In the genomic region with DNA sequence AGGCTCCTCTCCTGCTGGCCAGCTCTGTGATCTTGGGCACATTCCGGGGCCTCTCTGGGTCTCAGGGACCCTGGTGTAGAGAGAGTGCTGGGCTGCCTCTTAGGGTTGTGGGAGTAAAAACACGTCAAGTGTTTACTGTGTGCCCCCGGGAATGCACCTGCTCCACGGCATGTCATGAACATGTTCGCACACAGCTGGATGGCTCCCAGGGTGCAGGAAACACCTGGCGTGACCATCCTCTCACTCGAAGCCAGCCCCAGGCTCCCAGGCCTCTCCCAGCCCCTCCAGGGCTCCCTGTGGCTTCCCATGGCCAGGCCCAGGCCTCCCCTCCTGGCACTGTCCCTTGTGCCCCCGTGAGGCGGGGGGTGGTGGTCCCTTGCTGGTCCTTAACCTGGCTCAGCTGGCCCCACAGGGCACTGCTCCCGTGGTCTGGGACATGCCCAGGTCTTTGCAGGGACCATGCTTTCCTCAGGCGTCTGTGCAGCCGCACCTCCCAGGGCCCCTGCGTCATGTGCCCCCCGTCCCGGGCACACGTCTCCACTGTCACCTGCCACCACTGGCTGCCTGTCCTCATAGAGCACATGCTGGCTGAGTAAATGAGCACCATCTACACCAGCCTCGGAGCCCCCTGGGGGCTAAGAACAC, we compare ENCODE assay signal across 25 cellular contexts. TPM values are rescaled to one million over a fixed set of nuclear protein-coding genes. Genes with fewer than 3 reads are reported as not detected.
"Had no signal": no experiment of that assay in that cellular context is flagged by ENCODE, and none has a peak within 500 bp of the region (broad histone marks: within the 10 kb centered on the region; RNA-seq: fewer than 3 reads in every experiment).

No MANE protein-coding gene starts in this region.

- H3K4me3 ChIP-seq: breast epithelium, colonic mucosa, dorsolateral prefrontal cortex, esophagus muscularis mucosa, hepatocyte, left lung, ovary, prostate gland, tibial artery, uterus had no signal

- H3K4me2 ChIP-seq: hepatocyte had no signal

- DNase-seq: activated CD4-positive, alpha-beta memory T cell treated with anti-CD3 and anti-CD28 coated beads, Interleukin-2, amount 10 ng/mL, durations not matched to agents 7 days and 5 days; activated CD4-positive, alpha-beta T cell treated with anti-CD3 and anti-CD28 coated beads, Interleukin-2, amount 10 ng/mL, durations not matched to agents 24 days and 14 days; activated CD4-positive, CD25-positive, alpha-beta regulatory T cell; activated effector memory CD4-positive, alpha-beta T cell treated with Interleukin-2 at 50 U/mL for 16 hours; activated naive CD4-positive, alpha-beta T cell treated with anti-CD3 and anti-CD28 coated beads for 36 hours; activated naive CD8-positive, alpha-beta T cell treated with anti-CD3 and anti-CD28 coated beads, Interleukin-2, amount 10 ng/mL, durations not matched to agents 7 days and 5 days; activated T-cell treated with anti-CD3 and anti-CD28 coated beads, Interleukin-2, amount 50 U/mL, for 72 hours; amniotic stem cell; colonic mucosa; dorsolateral prefrontal cortex; glutamatergic neuron; immature natural killer cell; ovary; stimulated activated CD4-positive, alpha-beta T cell treated with anti-CD3 and anti-CD28 coated beads, Interleukin-4, amount 100 ng/mL, for 24 hours; tibial artery; uterus had no signal

- H2AFZ ChIP-seq: hepatocyte had no signal

- ATAC-seq: activated T-cell treated with anti-CD3 and anti-CD28 coated beads, Interleukin-2, amount 50 U/mL, for 72 hours; left lung; natural killer cell treated with Interleukin-12 subunit alpha and Interleukin-12 subunit beta and Interleukin-15 and Interleukin-18, amount 100 ng/mL, for 72 hours had no signal

- H3K4me1 ChIP-seq: breast epithelium, colonic mucosa, esophagus muscularis mucosa, left lung, prostate gland, tibial artery, uterus had no signal

- H3K36me3 ChIP-seq: breast epithelium, colonic mucosa, esophagus muscularis mucosa, left lung, neutrophil, ovary, prostate gland, tibial artery, uterus had no signal

- H3K27me3 ChIP-seq: colonic mucosa, ovary, uterus had no signal

- H3K79me2 ChIP-seq: hepatocyte had no signal

- H3K27ac ChIP-seq: breast epithelium, colonic mucosa, dorsolateral prefrontal cortex, esophagus muscularis mucosa, hepatocyte, left lung, neutrophil, ovary, prostate gland, tibial artery, uterus had no signal

- H3K9me3 ChIP-seq: colonic mucosa, neutrophil, prostate gland, uterus had no signal

RNA-seq across cellular contexts. Expression of gene SLC6A3, which starts 44.9 kb away (rescaled TPM):
- total RNA-seq: activated CD4-positive, alpha-beta memory T cell treated with anti-CD3 and anti-CD28 coated beads, Interleukin-2, amount 10 ng/mL, durations not matched to agents 7 days and 5 days; activated CD4-positive, alpha-beta T cell treated with anti-CD3 and anti-CD28 coated beads, Interleukin-2, amount 10 ng/mL, durations not matched to agents 24 days and 14 days; activated naive CD4-positive, alpha-beta T cell treated with anti-CD3 and anti-CD28 coated beads for 36 hours; activated T-cell treated with anti-CD3 and anti-CD28 coated beads, Interleukin-2, amount 50 U/mL, for 72 hours; colonic mucosa; frontal cortex; hepatocyte; kidney epithelial cell; natural killer cell treated with Interleukin-12 subunit alpha and Interleukin-12 subunit beta and Interleukin-15 and Interleukin-18, amount 100 ng/mL, for 72 hours had no signal
- polyA plus RNA-seq: hepatocyte, immature natural killer cell had no signal
